In the genomic region with DNA sequence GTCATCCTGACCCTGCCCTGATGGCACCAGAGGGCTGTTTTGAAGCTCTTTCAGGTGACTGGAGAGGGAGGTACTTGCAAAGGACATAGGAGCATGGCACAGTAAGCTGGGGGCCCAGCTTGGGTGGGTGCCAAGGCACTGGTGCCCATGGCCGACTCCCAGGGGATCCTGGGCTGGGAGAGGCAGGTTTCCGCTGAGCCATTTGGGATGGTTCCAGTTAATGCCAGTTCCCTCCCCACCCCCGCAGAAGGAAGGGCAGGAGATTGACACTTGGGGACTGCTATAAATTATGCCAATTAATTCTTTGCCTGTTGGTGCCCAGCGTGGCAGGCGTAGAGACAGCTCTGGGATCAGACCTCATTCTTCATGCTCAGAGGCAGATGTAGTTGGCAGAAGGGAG, we compare ENCODE assay signal across 20 cellular contexts. TPM values are rescaled to one million over a fixed set of nuclear protein-coding genes. Genes with fewer than 3 reads are reported as not detected.
"Had no signal": no experiment of that assay in that cellular context is flagged by ENCODE, and none has a peak within 500 bp of the region (broad histone marks: within the 10 kb centered on the region; RNA-seq: fewer than 3 reads in every experiment).

No MANE protein-coding gene starts in this region.

- ATAC-seq: left lung; naive thymus-derived CD4-positive, alpha-beta T cell; natural killer cell treated with Interleukin-12 subunit alpha and Interleukin-12 subunit beta and Interleukin-15 and Interleukin-18, amount 100 ng/mL, for 72 hours; right lobe of liver; stimulated activated memory B cell treated with anti-CD40 and anti-IgM and Interleukin-4, amounts not matched to agents 10 μg/mL and 1 μg/mL and 100 μg/mL, for 72 hours; stimulated activated naive CD8-positive, alpha-beta T cell treated with anti-CD3 and anti-CD28 coated beads, Interleukin-15, amount 100 ng/mL, for 72 hours had no signal

- H3K27me3 Mint-ChIP-seq: progenitor cell of endocrine pancreas, type B pancreatic cell had no signal

- H3K4me3 Mint-ChIP-seq: immature natural killer cell; memory B cell; naive thymus-derived CD4-positive, alpha-beta T cell; natural killer cell treated with Interleukin-12 subunit alpha and Interleukin-12 subunit beta and Interleukin-15 and Interleukin-18, amount 100 ng/mL, for 72 hours; stimulated activated memory B cell treated with anti-CD40 and anti-IgM and Interleukin-4, amounts not matched to agents 10 μg/mL and 1 μg/mL and 100 μg/mL, for 72 hours; stimulated activated naive CD8-positive, alpha-beta T cell treated with anti-CD3 and anti-CD28 coated beads, Interleukin-15, amount 100 ng/mL, for 72 hours; type B pancreatic cell had no signal

- H3K36me3 Mint-ChIP-seq: immature natural killer cell; memory B cell; naive thymus-derived CD4-positive, alpha-beta T cell; natural killer cell treated with Interleukin-12 subunit alpha and Interleukin-12 subunit beta and Interleukin-15 and Interleukin-18, amount 100 ng/mL, for 72 hours; stimulated activated memory B cell treated with anti-CD40 and anti-IgM and Interleukin-4, amounts not matched to agents 10 μg/mL and 1 μg/mL and 100 μg/mL, for 72 hours had no signal

- H3K27ac Mint-ChIP-seq: immature natural killer cell; memory B cell; naive thymus-derived CD4-positive, alpha-beta T cell; natural killer cell treated with Interleukin-12 subunit alpha and Interleukin-12 subunit beta and Interleukin-15 and Interleukin-18, amount 100 ng/mL, for 72 hours; stimulated activated memory B cell treated with anti-CD40 and anti-IgM and Interleukin-4, amounts not matched to agents 10 μg/mL and 1 μg/mL and 100 μg/mL, for 72 hours; type B pancreatic cell had no signal

- H3K9me3 Mint-ChIP-seq: immature natural killer cell; memory B cell; natural killer cell treated with Interleukin-12 subunit alpha and Interleukin-12 subunit beta and Interleukin-15 and Interleukin-18, amount 100 ng/mL, for 72 hours; stimulated activated memory B cell treated with anti-CD40 and anti-IgM and Interleukin-4, amounts not matched to agents 10 μg/mL and 1 μg/mL and 100 μg/mL, for 72 hours; stimulated activated naive CD8-positive, alpha-beta T cell treated with anti-CD3 and anti-CD28 coated beads, Interleukin-15, amount 100 ng/mL, for 72 hours; type B pancreatic cell had no signal

- H3K4me1 Mint-ChIP-seq: immature natural killer cell; naive thymus-derived CD4-positive, alpha-beta T cell; stimulated activated memory B cell treated with anti-CD40 and anti-IgM and Interleukin-4, amounts not matched to agents 10 μg/mL and 1 μg/mL and 100 μg/mL, for 72 hours; stimulated activated naive CD8-positive, alpha-beta T cell treated with anti-CD3 and anti-CD28 coated beads, Interleukin-15, amount 100 ng/mL, for 72 hours had no signal

- DNase-seq: hypothalamus; immature natural killer cell; kidney; left lung; midbrain; naive thymus-derived CD4-positive, alpha-beta T cell; ovary; right lobe of liver; stimulated activated CD4-positive, alpha-beta T cell treated with anti-CD3 and anti-CD28 coated beads, Interleukin-1b, Interleukin-23, amount 100 ng/mL, for 48 hours; stimulated activated CD4-positive, alpha-beta T cell treated with anti-CD3 and anti-CD28 coated beads, Interleukin-2, amount 100 ng/mL, for 48 hours; stimulated activated CD4-positive, alpha-beta T cell treated with anti-CD3 and anti-CD28 coated beads, Interleukin-4, amount 100 ng/mL, for 4 hours; stimulated activated CD8-positive, alpha-beta memory T cell treated with anti-CD3 and anti-CD28 coated beads, Interleukin-4, amount 100 ng/mL, for 48 hours; stimulated activated naive CD4-positive, alpha-beta T cell treated with Interleukin-2 at 50 U/mL for 16 hours; stimulated activated naive CD8-positive, alpha-beta T cell treated with anti-CD3 and anti-CD28 coated beads, Interleukin-15, amount 100 ng/mL, for 72 hours; uterus had no signal

RNA-seq across cellular contexts. Expression of gene INSYN1, which starts 42.8 kb away (rescaled TPM):
- total RNA-seq: naive thymus-derived CD4-positive, alpha-beta T cell; natural killer cell treated with Interleukin-12 subunit alpha and Interleukin-12 subunit beta and Interleukin-15 and Interleukin-18, amount 100 ng/mL, for 72 hours had no signal
